Comparison of ENCODE assay signal across 1 cellular context in genomic region chr1:24886241-24886640, GRCh38.
TF ChIP-seq lines count a peak whose summit lies in the region.

No MANE protein-coding gene starts in this region.

TF ChIP-seq in HepG2, 621 proteins besides CTCF, POLR2A, EP300 and RAD21 (continued from another document):
- TF ChIP-seq TBP (CRISPR knock-in tag; IDR thresholded peaks at IDR 0.05), result no peak
- no peak for TF ChIP-seq FOXC1 (CRISPR knock-in tag; IDR thresholded peaks at IDR 0.05; ENCODE audit: borderline replicate concordance)
- no peak for TF ChIP-seq PHF21A (CRISPR knock-in tag; IDR thresholded peaks at IDR 0.05)
- TF ChIP-seq AKAP8 (CRISPR knock-in tag; IDR thresholded peaks at IDR 0.05), result no peak
- no peak for TF ChIP-seq SOX5 (CRISPR knock-in tag; IDR thresholded peaks at IDR 0.05; ENCODE audit: borderline replicate concordance)
- TF ChIP-seq KAT2B (IDR thresholded peaks at IDR 0.05; ENCODE audit: borderline replicate concordance, low read depth, low read length), result no peak
- no peak for TF ChIP-seq ZNF878 (CRISPR knock-in tag; IDR thresholded peaks at IDR 0.05)
- TF ChIP-seq ZNF263 (CRISPR knock-in tag; IDR thresholded peaks at IDR 0.05), result no peak
- no peak for TF ChIP-seq MTA3 (CRISPR knock-in tag; IDR thresholded peaks at IDR 0.05)
- TF ChIP-seq TEF (CRISPR knock-in tag; IDR thresholded peaks at IDR 0.05), result no peak
- no peak for TF ChIP-seq PHB2 (IDR thresholded peaks at IDR 0.05; ENCODE audit: partially characterized antibody)
- TF ChIP-seq ZFYVE20 (CRISPR knock-in tag; IDR thresholded peaks at IDR 0.05; ENCODE audit: borderline replicate concordance, low read depth), result no peak
- TF ChIP-seq NFYB (CRISPR knock-in tag; IDR thresholded peaks at IDR 0.05), result no peak
- TF ChIP-seq ZBTB42 (CRISPR knock-in tag; IDR thresholded peaks at IDR 0.05), result no peak
TF ChIP-seq in HepG2: peak in this region for 0.
